In genomic region chr5:152332696-152333095, GRCh38 we compare ENCODE assay signal across 20 cellular contexts.
A peak's percentile ranks its signal among the peaks of the same experiment; 100 is the strongest.
DNase-seq lines count a peak whose midpoint lies in the region; ATAC-seq and TF ChIP-seq lines count a peak whose summit lies in the region.
"Had no signal": no experiment of that assay in that cellular context is flagged by ENCODE, and none has a peak within 500 bp of the region (broad histone marks: within the 10 kb centered on the region; RNA-seq: fewer than 3 reads in every experiment).

No MANE protein-coding gene starts in this region.

- TF ChIP-seq CTCF in VCaP (conservative IDR thresholded peaks at IDR 0.05) = no peak
- TF ChIP-seq CTCF in gastrocnemius medialis (IDR thresholded peaks at IDR 0.05 in 4 of 5, conservative IDR thresholded peaks at IDR 0.05 in 1 of 5) = no peak

- H3K9me3 ChIP-seq in Karpas-422 (ENCODE audit: low read length) (no peaks in the 10 kb centered on the region), gastrocnemius medialis (no peaks in the 10 kb centered on the region)
- H3K9me3 ChIP-seq: neutrophil had no signal

- H3K27ac ChIP-seq in Karpas-422 (ENCODE audit: low read length) (no peak overlapping the region), VCaP (peak overlapping the region; percentile 26; the same call in 1 of the 2 replicates), gastrocnemius medialis (no peak overlapping the region)
- H3K27ac ChIP-seq: 22Rv1, brain microvascular endothelial cell, epithelial cell of prostate, neutrophil, skin epidermis had no signal

- H3K4me3 ChIP-seq in Karpas-422 (ENCODE audit: low read length) (no peak overlapping the region; the same call in 1 of the 2 replicates), gastrocnemius medialis (no peak overlapping the region)
- H3K4me3 ChIP-seq: skin epidermis had no signal

- intact Hi-C loops in gastrocnemius medialis (cut with DNase I; ENCODE audit: low total_unique reads) = no loop called here

- no peak overlapping the region for H3K4me2 ChIP-seq in Karpas-422 (ENCODE audit: low read depth, low read length, poor library complexity, severe bottlenecking)

- no peak overlapping the region for H2AFZ ChIP-seq in Karpas-422 (ENCODE audit: low read length)

- H3K27me3 ChIP-seq in Karpas-422 (ENCODE audit: low read length) (no peaks in the 10 kb centered on the region), gastrocnemius medialis (no peaks in the 10 kb centered on the region)
- H3K27me3 ChIP-seq: brain microvascular endothelial cell, neutrophil had no signal

- H3K9ac ChIP-seq in Karpas-422 (ENCODE audit: low read length) = no peak overlapping the region

- H3K79me2 ChIP-seq in Karpas-422 (ENCODE audit: low read length) = no peaks in the 10 kb centered on the region

- DNase-seq in NCI-H1105 treated with DMSO at 0.1 percent for 48 hours (lab: John Stamatoyannopoulos, UW) (peak; percentile 0), NCI-H1105 (lab: John Stamatoyannopoulos, UW) (no peak), Karpas-422 (peak; percentile 60), NCI-H2196 (lab: John Stamatoyannopoulos, UW; ENCODE audit: unreplicated experiment) (peak; percentile 19), CD1c-positive myeloid dendritic cell (ENCODE audit: extremely low spot score) (no peak), gastrocnemius medialis (no peak)
- DNase-seq in activated CD4-positive, alpha-beta T cell treated with anti-CD3 and anti-CD28 coated beads, Interleukin-2, amount 50 U/mL, for 48 hours = no peak
- DNase-seq: activated CD4-positive, alpha-beta T cell treated with anti-CD3 and anti-CD28 coated beads, Interleukin-2, amount 10 ng/mL, durations not matched to agents 7 days and 5 days; activated naive CD4-positive, alpha-beta T cell treated with anti-CD3 and anti-CD28 coated beads for 36 hours; brain microvascular endothelial cell; CD8-positive, alpha-beta memory T cell; H9; NCI-H226; trophoblast cell had no signal

- no peak for TF ChIP-seq POLR2A in gastrocnemius medialis (IDR thresholded peaks at IDR 0.05)

- no peaks in the 10 kb centered on the region for H3K36me3 ChIP-seq in Karpas-422 (ENCODE audit: insufficient read depth, low read length)
- no peaks in the 10 kb centered on the region for H3K36me3 ChIP-seq in gastrocnemius medialis
- H3K36me3 ChIP-seq: brain microvascular endothelial cell, neutrophil had no signal

- H3K9me2 ChIP-seq in Karpas-422 (replicated peaks; ENCODE audit: insufficient read depth, low read length) = no peaks in the 10 kb centered on the region

- H3K4me1 ChIP-seq in Karpas-422 (ENCODE audit: low read length) (peaks cover 17% of the 10 kb centered on the region), gastrocnemius medialis (no peaks in the 10 kb centered on the region)

- no peaks in the 10 kb centered on the region for H4K20me1 ChIP-seq in Karpas-422 (ENCODE audit: insufficient read depth, low read depth, low read length)

- in situ Hi-C loops in gastrocnemius medialis (cut with MboI; ENCODE audit: low sequenced_read_pairs in 4 of 4) = no loop called here

- ATAC-seq in gastrocnemius medialis = no peak
- ATAC-seq: SK-N-SH treated with all-trans-retinoic acid at 6 μM for 48 hours had no signal

Comparison
In these comparisons a context has a peak if more than half of its experiments do, and no peak if none do; other contexts are left out.
1. DNase-seq: peak in NCI-H1105 treated with DMSO at 0.1 percent for 48 hours (single experiment), Karpas-422 (single experiment) and NCI-H2196 (single experiment); none in NCI-H1105 (single experiment), activated CD4-positive, alpha-beta T cell treated with anti-CD3 and anti-CD28 coated beads, Interleukin-2, amount 50 U/mL, for 48 hours (0 of 2), CD1c-positive myeloid dendritic cell (single experiment) and gastrocnemius medialis (0 of 2).